In genomic region chr10:29102233-29102632, GRCh38 we compare ENCODE assay signal across 15 cellular contexts.
DNase-seq lines count a peak whose midpoint lies in the region; ATAC-seq and TF ChIP-seq lines count a peak whose summit lies in the region.
"Had no signal": no experiment of that assay in that cellular context is flagged by ENCODE, and none has a peak within 500 bp of the region (broad histone marks: within the 10 kb centered on the region; RNA-seq: fewer than 3 reads in every experiment).

No MANE protein-coding gene starts in this region.

- POLR2A ChIA-PET in GM10248 (lab: Yijun Ruan, JAX), result no interaction called here

- peaks cover 7% of the 10 kb centered on the region for H3K36me3 Mint-ChIP-seq in Calu3 (ENCODE audit: insufficient read depth, unreplicated experiment)
- H3K36me3 Mint-ChIP-seq: activated CD4-positive, alpha-beta memory T cell treated with anti-CD3 and anti-CD28 coated beads for 36 hours had no signal

- H3K27ac ChIP-seq in prostate gland (peak overlapping the region; percentile 15 to 39), right atrium auricular region (no peak overlapping the region)

- H3K9me3 Mint-ChIP-seq in Calu3 (ENCODE audit: low read depth, unreplicated experiment), result no peaks in the 10 kb centered on the region
- H3K9me3 Mint-ChIP-seq: activated CD4-positive, alpha-beta memory T cell treated with anti-CD3 and anti-CD28 coated beads for 36 hours had no signal

- ATAC-seq in SK-N-SH treated with all-trans-retinoic acid at 6 μM for 48 hours (peak; percentile 50; the same call in 2 of the 3 replicates), GM19452 (IDR thresholded peaks at IDR 0.05; ENCODE audit: unreplicated experiment) (no peak), HG02610 (IDR thresholded peaks at IDR 0.05; ENCODE audit: unreplicated experiment) (no peak)
- ATAC-seq: effector memory CD8-positive, alpha-beta T cell had no signal

- 5% methylated on average over 4 of the region's 4 CpGs for WGBS in prostate gland

- H3K4me1 ChIP-seq in prostate gland (replicated peaks), result peaks cover 20% of the 10 kb centered on the region
- no peaks in the 10 kb centered on the region for H3K4me1 ChIP-seq in right atrium auricular region

- no TSS peak for BruUV-seq in Calu3 (replicated peaks; lab: Mats Ljungman, UMichigan)

- H3K9me3 ChIP-seq in prostate gland (no peaks in the 10 kb centered on the region), right atrium auricular region (no peaks in the 10 kb centered on the region)

- H3K4me3 Mint-ChIP-seq in Calu3 (ENCODE audit: low read depth, unreplicated experiment), result peak overlapping the region; percentile 21
- H3K4me3 Mint-ChIP-seq: activated CD4-positive, alpha-beta memory T cell treated with anti-CD3 and anti-CD28 coated beads for 36 hours; effector memory CD8-positive, alpha-beta T cell had no signal

- H3K27me3 ChIP-seq in prostate gland (replicated peaks; ENCODE audit: insufficient read depth) (no peaks in the 10 kb centered on the region), right atrium auricular region (no peaks in the 10 kb centered on the region)

- DNase-seq in Calu3 (peak; percentile 60), hypothalamus (lab: John Stamatoyannopoulos, UW) (peak in 29 of 51 donors; percentile 1 to 64 (median 26)), prostate gland (ENCODE audit: low spot score) (peak; percentile 19), GM10248 (ENCODE audit: extremely low spot score) (no peak), right atrium auricular region (ENCODE audit: low spot score) (no peak)
- DNase-seq: activated CD4-positive, alpha-beta memory T cell treated with anti-CD3 and anti-CD28 coated beads for 36 hours; cerebellar nuclear complex; effector memory CD8-positive, alpha-beta T cell; foreskin melanocyte; NCI-H1694 treated with DMSO at 0.1 percent for 48 hours; NCI-H524; stimulated activated naive CD4-positive, alpha-beta T cell had no signal

- H3K4me1 Mint-ChIP-seq in Calu3 (ENCODE audit: low read depth, unreplicated experiment), result peaks cover 46% of the 10 kb centered on the region

- no peaks in the 10 kb centered on the region for H3K27me3 Mint-ChIP-seq in Calu3 (ENCODE audit: unreplicated experiment)

- peak overlapping the region; percentile 63 for H3K27ac Mint-ChIP-seq in Calu3 (ENCODE audit: unreplicated experiment)
- H3K27ac Mint-ChIP-seq: activated CD4-positive, alpha-beta memory T cell treated with anti-CD3 and anti-CD28 coated beads for 36 hours; effector memory CD8-positive, alpha-beta T cell had no signal

- no peak for TF ChIP-seq POLR2A in prostate gland (IDR thresholded peaks at IDR 0.05)

- no peak overlapping the region for H3K4me3 ChIP-seq in prostate gland
- H3K4me3 ChIP-seq in right atrium auricular region, result no peak overlapping the region

- H3K36me3 ChIP-seq in prostate gland, result no peaks in the 10 kb centered on the region
- no peaks in the 10 kb centered on the region for H3K36me3 ChIP-seq in right atrium auricular region

- intact Hi-C loops in Calu3 (cut with micrococcal nuclease; ENCODE audit: unreplicated experiment), result no loop called here
- intact Hi-C loops in prostate gland (cut with DNase I), result no loop called here

- TF ChIP-seq CTCF in Calu3 (IDR thresholded peaks at IDR 0.05; ENCODE audit: unreplicated experiment) (no peak), prostate gland (IDR thresholded peaks at IDR 0.05) (no peak), GM10248 (IDR thresholded peaks at IDR 0.05; ENCODE audit: control extremely low read depth, extremely low read depth, low read depth, missing control alignments) (no peak), right atrium auricular region (IDR thresholded peaks at IDR 0.05) (no peak)

- CTCF ChIA-PET in Calu3 (lab: Charles Lee) (interaction anchor here (0.6 to 1.0 kb wide), 2 partner anchors 11 to 18 kb away, joined by 3 to 5 read pairs; no protein-coding TSS in a partner anchor), GM10248 (lab: Yijun Ruan, JAX) (interaction anchor here (1.3 kb wide), 1 partner anchor 27 kb away, joined by 3 read pairs; no protein-coding TSS in a partner anchor)

TF ChIP-seq in SK-N-SH treated with all-trans-retinoic acid at 6 μM for 48 hours, 23 proteins besides CTCF, POLR2A, EP300 and RAD21:
- peak; percentile 86 for TF ChIP-seq ISL1 (CRISPR knock-in tag; IDR thresholded peaks at IDR 0.05)
- no peak for TF ChIP-seq ARNTL (CRISPR knock-in tag; IDR thresholded peaks at IDR 0.05; ENCODE audit: borderline replicate concordance, low read depth)
- peak; percentile 41; the same call in 1 of the 2 replicates for TF ChIP-seq TSHZ2 (CRISPR knock-in tag; IDR thresholded peaks at IDR 0.05)
- TF ChIP-seq ZFP3 (CRISPR knock-in tag; IDR thresholded peaks at IDR 0.05), result 0 out of 2 replicates have a peak, but pooled peaks have one; percentile 18

Comparison
In these comparisons a context has a peak if more than half of its experiments do, and no peak if none do; other contexts are left out.
1. DNase-seq: peak in Calu3 (single experiment), hypothalamus (29 of 51) and prostate gland (single experiment); none in GM10248 (single experiment) and right atrium auricular region (single experiment).
2. H3K27ac ChIP-seq: peak in prostate gland (2 of 2); none in right atrium auricular region (0 of 2).